Comparison of ENCODE assay signal across 26 cellular contexts in the genomic region with DNA sequence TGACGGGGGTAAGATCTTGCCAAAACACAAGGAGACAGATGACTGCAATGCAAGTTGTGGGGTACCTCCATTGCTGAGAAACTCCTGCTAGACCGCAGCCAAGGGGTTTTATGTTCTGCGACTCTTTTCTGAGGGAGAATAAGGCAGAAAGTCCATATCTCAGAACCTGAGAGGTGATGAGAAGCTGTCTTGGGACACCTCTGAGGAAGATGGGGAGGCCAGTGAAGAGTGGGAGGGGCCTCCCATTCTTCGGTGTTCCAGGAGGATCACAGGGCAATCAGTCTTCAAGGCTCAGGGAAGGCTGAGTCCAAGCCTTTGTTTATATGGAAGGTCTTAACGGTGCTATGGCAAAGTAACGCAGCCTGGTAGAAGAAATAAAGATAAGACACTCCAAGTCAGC. TPM values are rescaled to one million over a fixed set of nuclear protein-coding genes. Genes with fewer than 3 reads are reported as not detected.
"Had no signal": no experiment of that assay in that cellular context is flagged by ENCODE, and none has a peak within 500 bp of the region (broad histone marks: within the 10 kb centered on the region; RNA-seq: fewer than 3 reads in every experiment).

No MANE protein-coding gene starts in this region.

- ATAC-seq: activated naive CD4-positive, alpha-beta T cell treated with anti-CD3 and anti-CD28 coated beads, Interleukin-2, amount 50 U/mL, for 72 hours; activated T-helper 17 cell treated with anti-CD3 and anti-CD28 coated beads, Interleukin-2, amount 50 U/mL, for 72 hours; esophagus mucosa; mucosa of descending colon had no signal

- H3K27ac ChIP-seq: ascending aorta, brain microvascular endothelial cell, upper lobe of right lung had no signal

- H3K9me3 ChIP-seq: ascending aorta, upper lobe of right lung had no signal

- H3K4me3 Mint-ChIP-seq: activated T-cell treated with anti-CD3 and anti-CD28 coated beads, Interleukin-2, amount 50 U/mL, for 24 hours; activated T-helper 17 cell treated with anti-CD3 and anti-CD28 coated beads, Interleukin-2, amount 50 U/mL, for 72 hours; naive B cell had no signal

- H3K4me3 ChIP-seq: ascending aorta, mucosa of descending colon, upper lobe of right lung had no signal

- H3K27me3 ChIP-seq: ascending aorta, upper lobe of right lung had no signal

- H3K4me1 ChIP-seq: ascending aorta had no signal

- H3K27ac Mint-ChIP-seq: activated naive CD4-positive, alpha-beta T cell treated with anti-CD3 and anti-CD28 coated beads, Interleukin-2, amount 50 U/mL, for 72 hours; activated T-cell treated with anti-CD3 and anti-CD28 coated beads, Interleukin-2, amount 50 U/mL, for 24 hours; activated T-helper 17 cell treated with anti-CD3 and anti-CD28 coated beads, Interleukin-2, amount 50 U/mL, for 72 hours had no signal

- DNase-seq: activated CD8-positive, alpha-beta memory T cell treated with anti-CD3 and anti-CD28 coated beads, Interleukin-2, amount 50 U/mL, for 4 hours; activated T-cell treated with anti-CD3 and anti-CD28 coated beads, Interleukin-2, amount 50 U/mL, for 24 hours; brain microvascular endothelial cell; central memory CD4-positive, alpha-beta T cell; effector memory CD4-positive, alpha-beta T cell; glutamatergic neuron; hippocampal formation; mucosa of descending colon; naive B cell; posterior cingulate gyrus; stimulated activated CD4-positive, alpha-beta T cell treated with anti-CD3 and anti-CD28 coated beads, Interleukin-4, amount 100 ng/mL, for 1 hour; stimulated activated naive CD4-positive, alpha-beta T cell; T-helper 9 cell; upper lobe of right lung had no signal

- H3K36me3 ChIP-seq: ascending aorta, brain microvascular endothelial cell, upper lobe of right lung had no signal

- H3K4me1 Mint-ChIP-seq: activated T-helper 17 cell treated with anti-CD3 and anti-CD28 coated beads, Interleukin-2, amount 50 U/mL, for 72 hours had no signal

RNA-seq across cellular contexts. Expression of gene CYP27A1, which starts 18.0 kb away (rescaled TPM):
- polyA plus RNA-seq: neural cell had no signal

RNA-seq across cellular contexts. Expression of gene PRKAG3, which starts 31.6 kb away (rescaled TPM):
- total RNA-seq: activated naive CD4-positive, alpha-beta T cell treated with anti-CD3 and anti-CD28 coated beads, Interleukin-2, amount 50 U/mL, for 72 hours; activated T-helper 17 cell treated with anti-CD3 and anti-CD28 coated beads, Interleukin-2, amount 50 U/mL, for 72 hours; ascending aorta; dermis microvascular lymphatic vessel endothelial cell; endothelial cell of umbilical vein; esophagus mucosa; frontal cortex; liver; mucosa of descending colon; omental fat pad; renal cortical epithelial cell; T-helper 1 cell treated with Interleukin-12 subunit alpha and Interleukin-12 subunit beta and Interleukin-4 antibody, amounts not matched to agents 30 ng/mL and 1 ng/mL, for 36 hours; upper lobe of right lung had no signal
- polyA plus RNA-seq: endothelial cell of umbilical vein, neural cell had no signal

RNA-seq across cellular contexts. Expression of gene WNT6, which starts 59.6 kb away (rescaled TPM):
- total RNA-seq: activated naive CD4-positive, alpha-beta T cell treated with anti-CD3 and anti-CD28 coated beads, Interleukin-2, amount 50 U/mL, for 72 hours; dermis microvascular lymphatic vessel endothelial cell; endothelial cell of umbilical vein; esophagus mucosa; frontal cortex; T-helper 1 cell treated with Interleukin-12 subunit alpha and Interleukin-12 subunit beta and Interleukin-4 antibody, amounts not matched to agents 30 ng/mL and 1 ng/mL, for 36 hours; upper lobe of right lung had no signal
- polyA plus RNA-seq: endothelial cell of umbilical vein, neural cell had no signal
